Comparison of ENCODE assay signal across 32 cellular contexts in the genomic region with DNA sequence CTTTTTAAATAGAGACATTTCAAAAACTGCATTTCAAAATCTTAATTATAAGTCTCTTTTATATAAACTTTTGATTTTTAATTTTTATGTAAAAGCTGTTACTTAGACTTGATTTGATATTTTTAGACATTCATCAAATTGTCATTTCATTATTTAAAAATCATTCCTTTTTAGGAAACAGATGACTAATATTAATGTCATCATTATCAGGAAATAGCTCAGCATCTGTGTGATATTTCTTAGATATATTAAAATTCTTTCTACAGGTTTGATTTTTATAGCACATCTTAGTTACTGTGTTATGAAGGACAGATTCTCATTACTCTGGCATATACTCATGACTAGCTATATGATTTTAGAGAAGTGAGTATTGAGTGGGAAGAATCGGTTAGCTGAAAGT. TPM values are rescaled to one million over a fixed set of nuclear protein-coding genes. Genes with fewer than 3 reads are reported as not detected.
"Had no signal": no experiment of that assay in that cellular context is flagged by ENCODE, and none has a peak within 500 bp of the region (broad histone marks: within the 10 kb centered on the region; RNA-seq: fewer than 3 reads in every experiment).

No MANE protein-coding gene starts in this region.

- H3K27me3 ChIP-seq: ascending aorta, breast epithelium, esophagus muscularis mucosa, foreskin keratinocyte, gastroesophageal sphincter, heart right ventricle had no signal

- H3K4me1 ChIP-seq: ascending aorta, breast epithelium, esophagus muscularis mucosa, foreskin keratinocyte, gastroesophageal sphincter, heart right ventricle had no signal

- H3K27ac Mint-ChIP-seq: activated CD4-positive, alpha-beta memory T cell treated with anti-CD3 and anti-CD28 coated beads for 36 hours; activated CD4-positive, alpha-beta T cell treated with anti-CD3 and anti-CD28 coated beads for 36 hours; activated CD4-positive, alpha-beta T cell treated with anti-CD3 and anti-CD28 coated beads, Interleukin-2, amount 10 ng/mL, durations not matched to agents 24 days and 14 days; activated CD8-positive, alpha-beta T cell treated with anti-CD3 and anti-CD28 coated beads, Interleukin-2, amount 10 ng/mL, durations not matched to agents 7 days and 5 days; activated naive CD4-positive, alpha-beta T cell treated with anti-CD3 and anti-CD28 coated beads, Interleukin-2, amount 10 ng/mL, durations not matched to agents 7 days and 5 days; activated naive CD4-positive, alpha-beta T cell treated with anti-CD3 and anti-CD28 coated beads, Interleukin-2, amount 50 U/mL, for 72 hours; activated naive CD8-positive, alpha-beta T cell treated with anti-CD3 and anti-CD28 coated beads, Interleukin-2, amount 10 ng/mL, durations not matched to agents 7 days and 5 days; activated T-cell treated with anti-CD3 and anti-CD28 coated beads, Interleukin-2, amount 50 U/mL, for 24 hours; T-cell; T-helper 17 cell; T-helper 2 cell treated with Interferon-gamma antibody and Interleukin-4, amounts not matched to agents 5 μg/mL and 100 μg/mL, for 36 hours had no signal

- H3K4me3 Mint-ChIP-seq: activated CD4-positive, alpha-beta memory T cell treated with anti-CD3 and anti-CD28 coated beads for 36 hours; activated CD4-positive, alpha-beta T cell treated with anti-CD3 and anti-CD28 coated beads for 36 hours; activated CD4-positive, alpha-beta T cell treated with anti-CD3 and anti-CD28 coated beads, Interleukin-2, amount 10 ng/mL, durations not matched to agents 24 days and 14 days; activated CD8-positive, alpha-beta T cell treated with anti-CD3 and anti-CD28 coated beads, Interleukin-2, amount 10 ng/mL, durations not matched to agents 7 days and 5 days; activated naive CD4-positive, alpha-beta T cell treated with anti-CD3 and anti-CD28 coated beads, Interleukin-2, amount 10 ng/mL, durations not matched to agents 7 days and 5 days; activated naive CD8-positive, alpha-beta T cell treated with anti-CD3 and anti-CD28 coated beads, Interleukin-2, amount 10 ng/mL, durations not matched to agents 7 days and 5 days; activated T-cell treated with anti-CD3 and anti-CD28 coated beads, Interleukin-2, amount 50 U/mL, for 24 hours; activated T-cell treated with anti-CD3 and anti-CD28 coated beads, Interleukin-2, amount 50 U/mL, for 72 hours; brain; central memory CD8-positive, alpha-beta T cell; T-cell; T-helper 17 cell; T-helper 2 cell treated with Interferon-gamma antibody and Interleukin-4, amounts not matched to agents 5 μg/mL and 100 μg/mL, for 36 hours had no signal

- H3K36me3 Mint-ChIP-seq: activated CD4-positive, alpha-beta memory T cell treated with anti-CD3 and anti-CD28 coated beads for 36 hours; activated naive CD4-positive, alpha-beta T cell treated with anti-CD3 and anti-CD28 coated beads, Interleukin-2, amount 10 ng/mL, durations not matched to agents 7 days and 5 days; activated naive CD4-positive, alpha-beta T cell treated with anti-CD3 and anti-CD28 coated beads, Interleukin-2, amount 50 U/mL, for 72 hours; activated naive CD8-positive, alpha-beta T cell treated with anti-CD3 and anti-CD28 coated beads, Interleukin-2, amount 10 ng/mL, durations not matched to agents 7 days and 5 days; brain; T-cell had no signal

- H3K4me1 Mint-ChIP-seq: activated CD4-positive, alpha-beta T cell treated with anti-CD3 and anti-CD28 coated beads for 36 hours; activated CD4-positive, alpha-beta T cell treated with anti-CD3 and anti-CD28 coated beads, Interleukin-2, amount 10 ng/mL, durations not matched to agents 24 days and 14 days; activated naive CD4-positive, alpha-beta T cell treated with anti-CD3 and anti-CD28 coated beads, Interleukin-2, amount 10 ng/mL, durations not matched to agents 7 days and 5 days; activated naive CD8-positive, alpha-beta T cell treated with anti-CD3 and anti-CD28 coated beads, Interleukin-2, amount 10 ng/mL, durations not matched to agents 7 days and 5 days; brain; central memory CD8-positive, alpha-beta T cell; T-cell; T-helper 17 cell had no signal

- H3K36me3 ChIP-seq: ascending aorta, breast epithelium, esophagus muscularis mucosa, gastroesophageal sphincter, heart right ventricle had no signal

- H3K27me3 Mint-ChIP-seq: activated CD4-positive, alpha-beta memory T cell treated with anti-CD3 and anti-CD28 coated beads for 36 hours; activated CD4-positive, alpha-beta T cell treated with anti-CD3 and anti-CD28 coated beads, Interleukin-2, amount 10 ng/mL, durations not matched to agents 24 days and 14 days; activated naive CD4-positive, alpha-beta T cell treated with anti-CD3 and anti-CD28 coated beads, Interleukin-2, amount 10 ng/mL, durations not matched to agents 7 days and 5 days; activated naive CD8-positive, alpha-beta T cell treated with anti-CD3 and anti-CD28 coated beads, Interleukin-2, amount 10 ng/mL, durations not matched to agents 7 days and 5 days; activated T-cell treated with anti-CD3 and anti-CD28 coated beads, Interleukin-2, amount 50 U/mL, for 24 hours; brain had no signal

- H3K9me3 ChIP-seq: ascending aorta, breast epithelium, esophagus muscularis mucosa, gastroesophageal sphincter, heart right ventricle had no signal

- DNase-seq: activated CD4-positive, alpha-beta memory T cell treated with anti-CD3 and anti-CD28 coated beads for 36 hours; activated CD4-positive, alpha-beta T cell treated with anti-CD3 and anti-CD28 coated beads for 36 hours; activated CD4-positive, alpha-beta T cell treated with anti-CD3 and anti-CD28 coated beads, Interleukin-2, amount 10 ng/mL, durations not matched to agents 24 days and 14 days; activated CD4-positive, CD25-positive, alpha-beta regulatory T cell; activated CD4-positive, CD25-positive, alpha-beta regulatory T cell treated with anti-CD3 and anti-CD28 coated beads, Interleukin-2, amount 50 U/mL, for 72 hours; activated CD8-positive, alpha-beta memory T cell treated with anti-CD3 and anti-CD28 coated beads, Interleukin-2, amount 50 U/mL, for 48 hours; activated CD8-positive, alpha-beta T cell treated with anti-CD3 and anti-CD28 coated beads, Interleukin-2, amount 10 ng/mL, durations not matched to agents 7 days and 5 days; activated gamma-delta T cell; activated naive CD4-positive, alpha-beta T cell; activated naive CD4-positive, alpha-beta T cell treated with anti-CD3 and anti-CD28 coated beads, Interleukin-2, amount 10 ng/mL, durations not matched to agents 7 days and 5 days; activated naive CD8-positive, alpha-beta T cell treated with anti-CD3 and anti-CD28 coated beads, Interleukin-2, amount 10 ng/mL, durations not matched to agents 7 days and 5 days; activated T-cell treated with anti-CD3 and anti-CD28 coated beads for 4 hours; activated T-cell treated with anti-CD3 and anti-CD28 coated beads, Interleukin-2, amount 50 U/mL, for 24 hours; activated T-cell treated with anti-CD3 and anti-CD28 coated beads, Interleukin-2, amount 50 U/mL, for 72 hours; effector CD8-positive, alpha-beta T cell; erythroblast; foreskin keratinocyte; heart right ventricle; SW 1271; T-cell; T-helper 17 cell; T1000 had no signal

- H3K4me3 ChIP-seq: ascending aorta, breast epithelium, coronary artery, esophagus muscularis mucosa, gastroesophageal sphincter, heart right ventricle had no signal

- H3K9me3 Mint-ChIP-seq: activated CD4-positive, alpha-beta memory T cell treated with anti-CD3 and anti-CD28 coated beads for 36 hours; activated CD4-positive, alpha-beta T cell treated with anti-CD3 and anti-CD28 coated beads, Interleukin-2, amount 10 ng/mL, durations not matched to agents 24 days and 14 days; activated naive CD4-positive, alpha-beta T cell treated with anti-CD3 and anti-CD28 coated beads, Interleukin-2, amount 10 ng/mL, durations not matched to agents 7 days and 5 days; activated naive CD4-positive, alpha-beta T cell treated with anti-CD3 and anti-CD28 coated beads, Interleukin-2, amount 50 U/mL, for 72 hours; activated naive CD8-positive, alpha-beta T cell treated with anti-CD3 and anti-CD28 coated beads, Interleukin-2, amount 10 ng/mL, durations not matched to agents 7 days and 5 days; activated T-cell treated with anti-CD3 and anti-CD28 coated beads, Interleukin-2, amount 50 U/mL, for 24 hours; activated T-cell treated with anti-CD3 and anti-CD28 coated beads, Interleukin-2, amount 50 U/mL, for 72 hours; brain; central memory CD8-positive, alpha-beta T cell; T-cell; T-helper 2 cell treated with Interferon-gamma antibody and Interleukin-4, amounts not matched to agents 5 μg/mL and 100 μg/mL, for 36 hours had no signal

RNA-seq across cellular contexts. Expression of gene RUNDC3B, which starts 17.2 kb away (rescaled TPM):
- total RNA-seq: glomerular endothelial cell had no signal

RNA-seq across cellular contexts. Expression of gene ABCB1, which starts 44.8 kb away (rescaled TPM):
- total RNA-seq: foreskin keratinocyte had no signal
